Comparison of ENCODE assay signal across 1 cellular context in the genomic region with DNA sequence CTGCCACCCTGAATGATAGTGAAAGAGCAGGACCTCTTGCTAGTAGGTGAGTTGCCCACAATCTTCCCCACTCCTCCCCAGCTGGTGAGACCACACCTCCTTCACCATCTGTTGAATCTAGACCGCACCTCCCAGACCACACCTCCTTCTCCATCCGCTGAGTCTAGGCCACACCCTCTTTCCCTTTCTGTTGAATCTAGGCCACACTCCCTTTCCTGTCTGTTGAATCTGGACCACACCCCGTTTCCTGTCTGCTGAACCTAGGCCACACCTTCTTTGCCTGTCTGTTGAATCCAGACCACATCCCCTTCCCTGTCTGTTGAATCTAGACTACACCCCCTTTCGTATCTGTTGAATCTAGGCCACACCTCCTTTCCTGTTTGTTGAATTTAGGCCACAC.
A peak's percentile ranks its signal among the peaks of the same experiment; 100 is the strongest.
TF ChIP-seq lines count a peak whose summit lies in the region.

No MANE protein-coding gene starts in this region.

TF ChIP-seq in K562, 482 proteins besides CTCF, POLR2A, EP300 and RAD21 (continued from another document and continues in another):
- TF ChIP-seq ZBTB40 (IDR thresholded peaks at IDR 0.05) (peak; percentile 59), ZBTB40 (CRISPR knock-in tag; IDR thresholded peaks at IDR 0.05) (no peak), ETV1 (tag; conservative IDR thresholded peaks at IDR 0.05; ENCODE audit: low read depth) (no peak), ZNF655 (CRISPR knock-in tag; IDR thresholded peaks at IDR 0.05) (no peak), ZFX (CRISPR knock-in tag; IDR thresholded peaks at IDR 0.05) (no peak), NFE2L1 (tag; IDR thresholded peaks at IDR 0.05; ENCODE audit: borderline replicate concordance, low read depth) (no peak), ARID3B (CRISPR knock-in tag; IDR thresholded peaks at IDR 0.05; ENCODE audit: borderline replicate concordance) (no peak), ZFP30 (CRISPR knock-in tag; IDR thresholded peaks at IDR 0.05; ENCODE audit: borderline replicate concordance) (no peak), BCL6 (CRISPR knock-in tag; IDR thresholded peaks at IDR 0.05) (no peak), ZNF551 (CRISPR knock-in tag; IDR thresholded peaks at IDR 0.05) (no peak), ILK (tag; IDR thresholded peaks at IDR 0.05; ENCODE audit: borderline replicate concordance, low read depth) (no peak), ZNF518B (CRISPR knock-in tag; IDR thresholded peaks at IDR 0.05) (no peak), HMG20A (CRISPR knock-in tag; conservative IDR thresholded peaks at IDR 0.05) (no peak), SMARCE1 (IDR thresholded peaks at IDR 0.05) (no peak), POLR2H (tag; IDR thresholded peaks at IDR 0.05; ENCODE audit: low read depth) (no peak), PKNOX1 (IDR thresholded peaks at IDR 0.05) (peak; percentile 86), ZZZ3 (IDR thresholded peaks at IDR 0.05) (no peak), TCF3 (CRISPR knock-in tag; IDR thresholded peaks at IDR 0.05) (no peak), PRPF4 (IDR thresholded peaks at IDR 0.05; ENCODE audit: insufficient read depth, low read depth, low read length, poor library complexity, severe bottlenecking) (no peak), ZNF512 (tag; IDR thresholded peaks at IDR 0.05) (no peak), ZNF785 (CRISPR knock-in tag; IDR thresholded peaks at IDR 0.05) (no peak), NRF1 (conservative IDR thresholded peaks at IDR 0.05 in 1 of 2, IDR thresholded peaks at IDR 0.05 in 1 of 2) (peak in 1 of 2 experiments; percentile 31; a peak in 2 of 4 replicates), THRAP3 (IDR thresholded peaks at IDR 0.05; ENCODE audit: borderline replicate concordance) (no peak)
- TF ChIP-seq, protein P1, sequence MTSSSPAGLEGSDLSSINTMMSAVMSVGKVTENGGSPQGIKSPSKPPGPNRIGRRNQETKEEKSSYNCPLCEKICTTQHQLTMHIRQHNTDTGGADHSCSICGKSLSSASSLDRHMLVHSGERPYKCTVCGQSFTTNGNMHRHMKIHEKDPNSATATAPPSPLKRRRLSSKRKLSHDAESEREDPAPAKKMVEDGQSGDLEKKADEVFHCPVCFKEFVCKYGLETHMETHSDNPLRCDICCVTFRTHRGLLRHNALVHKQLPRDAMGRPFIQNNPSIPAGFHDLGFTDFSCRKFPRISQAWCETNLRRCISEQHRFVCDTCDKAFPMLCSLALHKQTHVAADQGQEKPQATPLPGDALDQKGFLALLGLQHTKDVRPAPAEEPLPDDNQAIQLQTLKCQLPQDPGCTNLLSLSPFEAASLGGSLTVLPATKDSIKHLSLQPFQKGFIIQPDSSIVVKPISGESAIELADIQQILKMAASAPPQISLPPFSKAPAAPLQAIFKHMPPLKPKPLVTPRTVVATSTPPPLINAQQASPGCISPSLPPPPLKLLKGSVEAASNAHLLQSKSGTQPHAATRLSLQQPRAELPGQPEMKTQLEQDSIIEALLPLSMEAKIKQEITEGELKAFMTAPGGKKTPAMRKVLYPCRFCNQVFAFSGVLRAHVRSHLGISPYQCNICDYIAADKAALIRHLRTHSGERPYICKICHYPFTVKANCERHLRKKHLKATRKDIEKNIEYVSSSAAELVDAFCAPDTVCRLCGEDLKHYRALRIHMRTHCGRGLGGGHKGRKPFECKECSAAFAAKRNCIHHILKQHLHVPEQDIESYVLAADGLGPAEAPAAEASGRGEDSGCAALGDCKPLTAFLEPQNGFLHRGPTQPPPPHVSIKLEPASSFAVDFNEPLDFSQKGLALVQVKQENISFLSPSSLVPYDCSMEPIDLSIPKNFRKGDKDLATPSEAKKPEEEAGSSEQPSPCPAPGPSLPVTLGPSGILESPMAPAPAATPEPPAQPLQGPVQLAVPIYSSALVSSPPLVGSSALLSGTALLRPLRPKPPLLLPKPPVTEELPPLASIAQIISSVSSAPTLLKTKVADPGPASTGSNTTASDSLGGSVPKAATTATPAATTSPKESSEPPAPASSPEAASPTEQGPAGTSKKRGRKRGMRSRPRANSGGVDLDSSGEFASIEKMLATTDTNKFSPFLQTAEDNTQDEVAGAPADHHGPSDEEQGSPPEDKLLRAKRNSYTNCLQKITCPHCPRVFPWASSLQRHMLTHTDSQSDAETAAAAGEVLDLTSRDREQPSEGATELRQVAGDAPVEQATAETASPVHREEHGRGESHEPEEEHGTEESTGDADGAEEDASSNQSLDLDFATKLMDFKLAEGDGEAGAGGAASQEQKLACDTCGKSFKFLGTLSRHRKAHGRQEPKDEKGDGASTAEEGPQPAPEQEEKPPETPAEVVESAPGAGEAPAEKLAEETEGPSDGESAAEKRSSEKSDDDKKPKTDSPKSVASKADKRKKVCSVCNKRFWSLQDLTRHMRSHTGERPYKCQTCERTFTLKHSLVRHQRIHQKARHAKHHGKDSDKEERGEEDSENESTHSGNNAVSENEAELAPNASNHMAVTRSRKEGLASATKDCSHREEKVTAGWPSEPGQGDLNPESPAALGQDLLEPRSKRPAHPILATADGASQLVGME (CRISPR knock-in tag; IDR thresholded peaks at IDR 0.05), result no peak
- TF ChIP-seq, protein P2, sequence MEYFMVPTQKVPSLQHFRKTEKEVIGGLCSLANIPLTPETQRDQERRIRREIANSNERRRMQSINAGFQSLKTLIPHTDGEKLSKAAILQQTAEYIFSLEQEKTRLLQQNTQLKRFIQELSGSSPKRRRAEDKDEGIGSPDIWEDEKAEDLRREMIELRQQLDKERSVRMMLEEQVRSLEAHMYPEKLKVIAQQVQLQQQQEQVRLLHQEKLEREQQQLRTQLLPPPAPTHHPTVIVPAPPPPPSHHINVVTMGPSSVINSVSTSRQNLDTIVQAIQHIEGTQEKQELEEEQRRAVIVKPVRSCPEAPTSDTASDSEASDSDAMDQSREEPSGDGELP (CRISPR knock-in tag; IDR thresholded peaks at IDR 0.05; ENCODE audit: borderline replicate concordance), result 0 out of 2 replicates have a peak, but pooled peaks have one; percentile 23
